In genomic region chr19:14408641-14409120, GRCh38 we compare ENCODE assay signal across 18 cellular contexts. TPM values are rescaled to one million over a fixed set of nuclear protein-coding genes. Genes with fewer than 3 reads are reported as not detected.
DNase-seq lines count a peak whose midpoint lies in the region; ATAC-seq, FAIRE-seq and TF ChIP-seq lines count a peak whose summit lies in the region.
"Had no signal": no experiment of that assay in that cellular context is flagged by ENCODE, and none has a peak within 500 bp of the region (broad histone marks: within the 10 kb centered on the region; RNA-seq: fewer than 3 reads in every experiment).

No MANE protein-coding gene starts in this region.

- no peaks in the 10 kb centered on the region for H3K4me1 ChIP-seq in GM12878 (ENCODE audit: control insufficient read depth, insufficient read depth, low read length)
- H3K4me1 ChIP-seq in neutrophil (ENCODE audit: control insufficient read depth in 1 of 2, insufficient read depth in 1 of 2, low read depth in 1 of 2, low read length in 1 of 2): peaks cover 0 to 8% of the 10 kb centered on the region in 2 experiments

- no peaks in the 10 kb centered on the region for H3K9me3 Mint-ChIP-seq in activated CD4-positive, alpha-beta T cell treated with anti-CD3 and anti-CD28 coated beads, Interleukin-2, amount 10 ng/mL, durations not matched to agents 7 days and 5 days
- H3K9me3 Mint-ChIP-seq: dendritic cell treated with granulocyte-macrophage colony-stimulating factor and Interleukin-4, amounts not matched to agents 40 ng/mL and 50 ng/mL, for 4 days; neural crest cell had no signal

- CTCF ChIA-PET in activated CD4-positive, alpha-beta T cell treated with anti-CD3 and anti-CD28 coated beads, Interleukin-2, amount 10 ng/mL, durations not matched to agents 7 days and 5 days (lab: Charles Lee): interaction anchor here (0.7 kb wide), 1 partner anchor 28 kb away, joined by 3 read pairs; the partner anchor contains the start of gene ADGRE5
- CTCF ChIA-PET in RWPE1 (lab: Yijun Ruan, JAX) (interaction anchor here (0.7 kb wide), 1 partner anchor 192 kb away, joined by 4 read pairs; no protein-coding TSS in a partner anchor), GM12878 (lab: Yijun Ruan, JAX) (no interaction called here)

- POLR2A ChIA-PET in activated CD4-positive, alpha-beta T cell treated with anti-CD3 and anti-CD28 coated beads, Interleukin-2, amount 10 ng/mL, durations not matched to agents 7 days and 5 days (lab: Charles Lee): no interaction called here
- POLR2A ChIA-PET in RWPE1 (lab: Yijun Ruan, JAX; ENCODE audit: low non-redundant PET): no interaction called here
- POLR2A ChIA-PET in GM12878 (lab: Charles Lee): no interaction called here

- H3K27ac Mint-ChIP-seq in activated CD4-positive, alpha-beta T cell treated with anti-CD3 and anti-CD28 coated beads, Interleukin-2, amount 10 ng/mL, durations not matched to agents 7 days and 5 days: peak overlapping the region; percentile 46

- H3K27me3 Mint-ChIP-seq in activated CD4-positive, alpha-beta T cell treated with anti-CD3 and anti-CD28 coated beads, Interleukin-2, amount 10 ng/mL, durations not matched to agents 7 days and 5 days: no peaks in the 10 kb centered on the region
- H3K27me3 Mint-ChIP-seq: dendritic cell treated with granulocyte-macrophage colony-stimulating factor and Interleukin-4, amounts not matched to agents 40 ng/mL and 50 ng/mL, for 4 days had no signal

- H3K36me3 ChIP-seq in GM12878 (ENCODE audit: control insufficient read depth in 2 of 2, insufficient read depth in 2 of 2, low read length in 1 of 2): peaks cover 34 to 73% of the 10 kb centered on the region in 2 experiments
- H3K36me3 ChIP-seq in neutrophil: peaks cover 99% of the 10 kb centered on the region

- no peak for TF ChIP-seq POLR2A in GM12878 (IDR thresholded peaks at IDR 0.05; ENCODE audit: low read depth, low read length)

- TF ChIP-seq CTCF in RWPE1 (conservative IDR thresholded peaks at IDR 0.05; ENCODE audit: low read depth): no peak
- TF ChIP-seq CTCF in GM12878 (IDR thresholded peaks at IDR 0.05 in 2 of 3, conservative IDR thresholded peaks at IDR 0.05 in 1 of 3; ENCODE audit: control insufficient read depth in 2 of 3, extremely low read depth in 1 of 3, insufficient read depth in 1 of 3, low read depth in 3 of 3, low read length in 3 of 3): no peak
- no peak for TF ChIP-seq CTCF in neutrophil (IDR thresholded peaks at IDR 0.05)

- no peak for DNase-seq in activated CD4-positive, alpha-beta T cell treated with anti-CD3 and anti-CD28 coated beads, Interleukin-2, amount 10 ng/mL, durations not matched to agents 7 days and 5 days
- no peak for DNase-seq in activated CD4-positive, alpha-beta T cell treated with anti-CD3 and anti-CD28 coated beads, Interleukin-2, amount 50 U/mL, for 48 hours
- DNase-seq in RWPE1 (ENCODE audit: low spot score) (no peak), GM12878 (ENCODE audit: low read depth, low spot score) (no peak), NAMALWA (ENCODE audit: low spot score) (no peak), T1000 (lab: John Stamatoyannopoulos, UW) (no peak), mesenteric fat pad (ENCODE audit: low spot score) (no peak)
- DNase-seq: activated CD4-positive, CD25-positive, alpha-beta regulatory T cell treated with anti-CD3 and anti-CD28 coated beads, Interleukin-2, amount 50 U/mL, for 72 hours; anterior cingulate cortex; GOT3; NCI-H146; NCI-H510A treated with DMSO at 0.1 percent for 48 hours had no signal

- BruUV-seq in GM12878 (replicated peaks; lab: Mats Ljungman, UMichigan): no TSS peak

- no peak overlapping the region for H3K4me3 Mint-ChIP-seq in activated CD4-positive, alpha-beta T cell treated with anti-CD3 and anti-CD28 coated beads, Interleukin-2, amount 10 ng/mL, durations not matched to agents 7 days and 5 days
- H3K4me3 Mint-ChIP-seq: dendritic cell treated with granulocyte-macrophage colony-stimulating factor and Interleukin-4, amounts not matched to agents 40 ng/mL and 50 ng/mL, for 4 days; neural crest cell had no signal

- no peak overlapping the region for H2AFZ ChIP-seq in GM12878 (ENCODE audit: control insufficient read depth, low read depth, low read length)

- in situ Hi-C loops in GM12878 (cut with MboI): no loop called here

- peaks cover 11% of the 10 kb centered on the region; the same call in 1 of the 2 replicates for H4K20me1 ChIP-seq in GM12878 (ENCODE audit: control insufficient read depth, insufficient read depth)

- H3K27ac ChIP-seq in RWPE1 (peak overlapping the region; percentile 70), GM12878 (ENCODE audit: control insufficient read depth, insufficient read depth) (no peak overlapping the region), neutrophil (peak overlapping the region; percentile 32)
- H3K27ac ChIP-seq: HL-60 had no signal

- H3K4me3 ChIP-seq in GM12878 (no peak overlapping the region), neutrophil (ENCODE audit: low read depth in 1 of 2, low read length in 1 of 2) (no peak overlapping the region)

- H3K79me2 ChIP-seq in GM12878 (ENCODE audit: control insufficient read depth, insufficient read depth, low read length): peaks cover 19% of the 10 kb centered on the region

- no peak overlapping the region for H3K4me2 ChIP-seq in GM12878 (ENCODE audit: control insufficient read depth, insufficient read depth)

- RAD21 ChIA-PET in GM12878 (lab: Charles Lee; ENCODE audit: unreplicated experiment): interaction anchor here (4.6 kb wide), 1 partner anchor 48 kb away, joined by 94 read pairs; no protein-coding TSS in a partner anchor

- TF ChIP-seq RAD21 in GM12878 (IDR thresholded peaks at IDR 0.05; ENCODE audit: insufficient read depth, low read depth, low read length): no peak

- no peak overlapping the region for H3K9ac ChIP-seq in GM12878 (ENCODE audit: control insufficient read depth, insufficient read depth, low read length)

- intact Hi-C loops in GM12878 (cut with micrococcal nuclease; ENCODE audit: unreplicated experiment): loop anchor here (5.0 kb wide), 1 partner anchor 271 kb away; the partner anchor contains the start of gene ASF1B

- no peak for ATAC-seq in GM12878
- ATAC-seq: left ventricle myocardium superior had no signal

- 79% methylated on average over 14 of the region's 15 CpGs for WGBS in GM12878 (ENCODE audit: insufficient coverage, insufficient replicate concordance, low lambda C conversion rate, missing lambda C conversion rate)

- no peaks in the 10 kb centered on the region for H3K27me3 ChIP-seq in GM12878 (replicated peaks in 1 of 2; ENCODE audit: control insufficient read depth in 2 of 2, insufficient read depth in 2 of 2, low read length in 1 of 2)
- H3K27me3 ChIP-seq in neutrophil: no peaks in the 10 kb centered on the region

- no peak for TF ChIP-seq EP300 in GM12878 (IDR thresholded peaks at IDR 0.05; ENCODE audit: borderline replicate concordance in 1 of 2, control insufficient read depth in 1 of 2, low read depth in 2 of 2, low read length in 2 of 2)

- FAIRE-seq in GM12878 (lab: Jason Lieb, UNC): no peak
- FAIRE-seq: D721Med had no signal

- no peaks in the 10 kb centered on the region; the same call in 2 of the 3 replicates for H3K9me3 ChIP-seq in GM12878 (replicated peaks; ENCODE audit: control insufficient read depth, insufficient read depth, low read length)
- peaks cover 11% of the 10 kb centered on the region for H3K9me3 ChIP-seq in neutrophil

- peaks cover 43% of the 10 kb centered on the region for H3K4me1 Mint-ChIP-seq in activated CD4-positive, alpha-beta T cell treated with anti-CD3 and anti-CD28 coated beads, Interleukin-2, amount 10 ng/mL, durations not matched to agents 7 days and 5 days

- H3K36me3 Mint-ChIP-seq in activated CD4-positive, alpha-beta T cell treated with anti-CD3 and anti-CD28 coated beads, Interleukin-2, amount 10 ng/mL, durations not matched to agents 7 days and 5 days (ENCODE audit: low read depth): peaks cover 76% of the 10 kb centered on the region

- SMC1A ChIA-PET in GM12878 (lab: Charles Lee; ENCODE audit: uncharacterized antibody, unreplicated experiment): interaction anchor here (2.8 kb wide), 1 partner anchor 52 kb away, joined by 16 read pairs; no protein-coding TSS in a partner anchor

RNA-seq across cellular contexts. Expression of gene DDX39A, which starts 10.5 kb away (rescaled TPM):
- total RNA-seq in activated CD4-positive, alpha-beta T cell treated with anti-CD3 and anti-CD28 coated beads, Interleukin-2, amount 10 ng/mL, durations not matched to agents 7 days and 5 days: 100 to 1,000 TPM; 232 to 269 TPM
- 162 and 204 TPM in 2 replicates for total RNA-seq in GM12878 (2013; cell fraction: nucleolus; rRNA removed)
- total RNA-seq in GM12878 (2014; rRNA removed) (248 and 280 TPM in 2 replicates), GM12878 (2014; rRNA removed; fragmentation: Illumina TruSeq; extraction: Trizol) (109 and 116 TPM in 2 replicates), GM12878 (2021) (218 and 236 TPM in 2 replicates), mesenteric fat pad (53.0 TPM)
- 90.3 TPM for polyA plus RNA-seq in GM12878 (2011; ENCODE audit: low read depth)
- polyA plus RNA-seq in GM12878 (2011; rRNA removed) (56.8 and 134 TPM in 2 replicates), GM12878 (2014; fragmentation: Illumina TruSeq; extraction: Trizol) (40.7 and 113 TPM in 2 replicates), GM12878 (2014; fragmentation: Nextera tagmentation; extraction: Ambion mirVana) (100 to 1,000 TPM; 168 to 212 TPM), GM12878 (2014; rRNA removed) (249 and 298 TPM in 2 replicates), GM12878 (2016; fragmentation: Nextera tagmentation; extraction: Ambion mirVana) (100 to 1,000 TPM; 356 to 378 TPM)
- polyA plus RNA-seq in GM12878 (2011; cell fraction: cytosol; rRNA removed): 158 and 220 TPM in 2 replicates
- polyA plus RNA-seq in GM12878 (2011; cell fraction: nucleus; rRNA removed): 1,234 and 1,343 TPM in 2 replicates
- 147 and 173 TPM in 2 replicates for polyA plus RNA-seq in GM12878 (2012)
- polyA minus RNA-seq in GM12878 (2011; rRNA and poly(A)+ RNA removed): 84.7 and 109 TPM in 2 replicates
- polyA minus RNA-seq in GM12878 (2011; cell fraction: cytosol; rRNA and poly(A)+ RNA removed): 46.0 and 52.9 TPM in 2 replicates
- polyA minus RNA-seq in GM12878 (2011; cell fraction: nucleus; rRNA and poly(A)+ RNA removed): 125 and 175 TPM in 2 replicates

RNA-seq across cellular contexts. Expression of gene PKN1, which starts 24.4 kb away (rescaled TPM):
- 100 to 1,000 TPM; 238 to 242 TPM for total RNA-seq in activated CD4-positive, alpha-beta T cell treated with anti-CD3 and anti-CD28 coated beads, Interleukin-2, amount 10 ng/mL, durations not matched to agents 7 days and 5 days
- 65.2 and 69.3 TPM in 2 replicates for total RNA-seq in GM12878 (2013; cell fraction: nucleolus; rRNA removed)
- total RNA-seq in GM12878 (2014; rRNA removed) (68.0 and 80.0 TPM in 2 replicates), GM12878 (2014; rRNA removed; fragmentation: Illumina TruSeq; extraction: Trizol) (47.8 and 54.2 TPM in 2 replicates), GM12878 (2021) (189 and 202 TPM in 2 replicates), mesenteric fat pad (142 TPM)
- 24.3 TPM for polyA plus RNA-seq in GM12878 (2011; ENCODE audit: low read depth)
- polyA plus RNA-seq in GM12878 (2011; rRNA removed) (26.0 and 49.8 TPM in 2 replicates), GM12878 (2014; fragmentation: Illumina TruSeq; extraction: Trizol) (18.9 and 45.4 TPM in 2 replicates), GM12878 (2014; fragmentation: Nextera tagmentation; extraction: Ambion mirVana) (1 to 10 TPM; 1.0 to 1.4 TPM), GM12878 (2014; rRNA removed) (77.3 and 91.2 TPM in 2 replicates), GM12878 (2016; fragmentation: Nextera tagmentation; extraction: Ambion mirVana) (10 to 100 TPM; 51.3 to 60.1 TPM)
- polyA plus RNA-seq in GM12878 (2011; cell fraction: cytosol; rRNA removed): 60.4 and 77.2 TPM in 2 replicates
- 89.7 and 112 TPM in 2 replicates for polyA plus RNA-seq in GM12878 (2011; cell fraction: nucleus; rRNA removed)
- 75.7 and 100 TPM in 2 replicates for polyA plus RNA-seq in GM12878 (2012)
- polyA minus RNA-seq in GM12878 (2011; rRNA and poly(A)+ RNA removed): 59.2 and 121 TPM in 2 replicates
- polyA minus RNA-seq in GM12878 (2011; cell fraction: cytosol; rRNA and poly(A)+ RNA removed): 51.6 and 70.8 TPM in 2 replicates
- polyA minus RNA-seq in GM12878 (2011; cell fraction: nucleus; rRNA and poly(A)+ RNA removed): 17.0 and 26.6 TPM in 2 replicates

RNA-seq across cellular contexts. Expression of gene ADGRE5, which starts 27.4 kb away (rescaled TPM):
- total RNA-seq in activated CD4-positive, alpha-beta T cell treated with anti-CD3 and anti-CD28 coated beads, Interleukin-2, amount 10 ng/mL, durations not matched to agents 7 days and 5 days: 100 to 1,000 TPM; 304 to 310 TPM
- 147 and 180 TPM in 2 replicates for total RNA-seq in GM12878 (2013; cell fraction: nucleolus; rRNA removed)
- total RNA-seq in GM12878 (2014; rRNA removed) (75.3 and 81.7 TPM in 2 replicates), GM12878 (2014; rRNA removed; fragmentation: Illumina TruSeq; extraction: Trizol) (20.7 and 23.9 TPM in 2 replicates), GM12878 (2021) (103 and 111 TPM in 2 replicates), mesenteric fat pad (127 TPM)
- polyA plus RNA-seq in GM12878 (2011; ENCODE audit: low read depth): 23.2 TPM
- polyA plus RNA-seq in GM12878 (2011; rRNA removed) (19.1 and 31.8 TPM in 2 replicates), GM12878 (2014; fragmentation: Illumina TruSeq; extraction: Trizol) (31.0 and 48.2 TPM in 2 replicates), GM12878 (2014; fragmentation: Nextera tagmentation; extraction: Ambion mirVana) (1 to 10 TPM; 4.0 to 4.5 TPM), GM12878 (2014; rRNA removed) (59.7 and 67.2 TPM in 2 replicates), GM12878 (2016; fragmentation: Nextera tagmentation; extraction: Ambion mirVana) (10 to 100 TPM; 66.3 to 71.8 TPM)
- polyA plus RNA-seq in GM12878 (2011; cell fraction: cytosol; rRNA removed): 42.8 and 43.6 TPM in 2 replicates
- polyA plus RNA-seq in GM12878 (2011; cell fraction: nucleus; rRNA removed): 211 and 230 TPM in 2 replicates
- 62.9 and 69.7 TPM in 2 replicates for polyA plus RNA-seq in GM12878 (2012)
- 58.1 and 96.5 TPM in 2 replicates for polyA minus RNA-seq in GM12878 (2011; rRNA and poly(A)+ RNA removed)
- polyA minus RNA-seq in GM12878 (2011; cell fraction: cytosol; rRNA and poly(A)+ RNA removed): 35.2 and 47.0 TPM in 2 replicates
- polyA minus RNA-seq in GM12878 (2011; cell fraction: nucleus; rRNA and poly(A)+ RNA removed): 50.1 and 74.1 TPM in 2 replicates
